In the genomic region with DNA sequence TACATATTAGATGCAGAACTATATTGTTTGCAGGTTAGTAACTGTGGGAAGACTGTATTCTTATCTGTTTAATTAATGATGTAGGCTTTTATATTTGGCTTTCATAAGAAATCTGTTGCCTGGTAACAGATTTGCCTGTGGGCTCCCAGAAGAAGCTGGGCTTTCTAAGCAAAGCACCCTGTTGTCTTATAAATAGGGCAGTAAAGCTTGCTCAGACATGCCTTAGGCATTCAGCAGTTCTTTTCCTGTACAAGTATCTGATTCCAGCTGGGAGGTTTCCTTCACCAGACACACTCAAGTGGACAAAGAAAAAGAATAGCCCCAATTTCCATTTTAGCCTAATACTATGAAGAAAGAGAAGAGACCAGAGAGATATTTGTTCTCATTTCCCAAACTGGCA, we compare ENCODE assay signal across 18 cellular contexts.
DNase-seq lines count a peak whose midpoint lies in the region; ATAC-seq and TF ChIP-seq lines count a peak whose summit lies in the region.
"Had no signal": no experiment of that assay in that cellular context is flagged by ENCODE, and none has a peak within 500 bp of the region (broad histone marks: within the 10 kb centered on the region; RNA-seq: fewer than 3 reads in every experiment).

No MANE protein-coding gene starts in this region.

- DNase-seq in ELF-1 (ENCODE audit: low read depth, low spot score): peak; percentile 17
- peak; percentile 28 to 41 for DNase-seq in NCI-H187 (lab: John Stamatoyannopoulos, UW)
- peak; percentile 33 for DNase-seq in astrocyte of the hippocampus (ENCODE audit: low read depth, low spot score)
- no peak for DNase-seq in MM.1S
- DNase-seq in stimulated activated CD4-positive, alpha-beta T cell treated with anti-CD3 and anti-CD28 coated beads, Interleukin-12 subunit alpha, Interleukin-12 subunit beta, amount 100 ng/mL, for 4 hours: no peak
- no peak for DNase-seq in NCI-H2029 (lab: John Stamatoyannopoulos, UW)
- DNase-seq: activated effector memory CD4-positive, alpha-beta T cell treated with Interleukin-2 at 50 U/mL for 16 hours; cortex of kidney; esophagus squamous epithelium; hippocampal formation; NCI-H2081 treated with DMSO at 0.1 percent for 48 hours; OCI-M1; posterior cingulate gyrus; stimulated activated CD4-positive, alpha-beta T cell treated with anti-CD3 and anti-CD28 coated beads, Interleukin-15, amount 100 ng/mL, for 24 hours had no signal

- H3K27me3 ChIP-seq in neuron (ENCODE audit: insufficient read depth, low read length) (no peaks in the 10 kb centered on the region), MM.1S (replicated peaks; ENCODE audit: insufficient read depth, low read length) (no peaks in the 10 kb centered on the region)
- H3K27me3 ChIP-seq: esophagus squamous epithelium had no signal

- no peaks in the 10 kb centered on the region for H3K9me2 ChIP-seq in MM.1S (replicated peaks; ENCODE audit: insufficient read depth, low read length)

- H3K36me3 ChIP-seq in neuron (ENCODE audit: insufficient read depth, low read length) (no peaks in the 10 kb centered on the region), MM.1S (replicated peaks; ENCODE audit: insufficient read depth, low read length) (no peaks in the 10 kb centered on the region)
- H3K36me3 ChIP-seq: esophagus squamous epithelium had no signal

- no peaks in the 10 kb centered on the region for H4K20me1 ChIP-seq in MM.1S (ENCODE audit: insufficient read depth, low read length)

- H3K27ac ChIP-seq in MM.1S (ENCODE audit: low read length): no peak overlapping the region
- H3K27ac ChIP-seq: C4-2B, esophagus squamous epithelium had no signal

- peaks cover 16% of the 10 kb centered on the region for H3K4me1 ChIP-seq in neuron (ENCODE audit: insufficient read depth, low read length)
- H3K4me1 ChIP-seq in MM.1S (ENCODE audit: low read length): no peaks in the 10 kb centered on the region

- no peak for ATAC-seq in HG02981 (IDR thresholded peaks at IDR 0.05; ENCODE audit: unreplicated experiment)
- ATAC-seq: K562 had no signal

- H3K9me3 ChIP-seq in neuron (ENCODE audit: low read length) (no peaks in the 10 kb centered on the region), MM.1S (replicated peaks; ENCODE audit: insufficient read depth, low read length) (no peaks in the 10 kb centered on the region)
- H3K9me3 ChIP-seq: esophagus squamous epithelium had no signal

- H3K4me2 ChIP-seq in MM.1S (ENCODE audit: low read depth, low read length): no peak overlapping the region

- TF ChIP-seq CTCF in MM.1S (IDR thresholded peaks at IDR 0.05; ENCODE audit: low read length): no peak

- no peak overlapping the region for H3K4me3 ChIP-seq in neuron (ENCODE audit: low read length)
- H3K4me3 ChIP-seq in MM.1S (ENCODE audit: low read length): no peak overlapping the region
- H3K4me3 ChIP-seq: esophagus squamous epithelium, K562 had no signal

- H3K79me2 ChIP-seq in MM.1S (ENCODE audit: low read length): no peaks in the 10 kb centered on the region

- H3F3A ChIP-seq in MM.1S (ENCODE audit: insufficient read depth, low read length): no peaks in the 10 kb centered on the region

- peak overlapping the region; percentile 94 for H2AFZ ChIP-seq in neuron (ENCODE audit: low read depth, low read length)
- no peak overlapping the region for H2AFZ ChIP-seq in MM.1S (ENCODE audit: low read length)

- H3K9ac ChIP-seq in MM.1S (ENCODE audit: low read length): no peak overlapping the region

Comparison
In these comparisons a context has a peak if more than half of its experiments do, and no peak if none do; other contexts are left out.
1. DNase-seq: peak in ELF-1 (single experiment), NCI-H187 (2 of 2) and astrocyte of the hippocampus (single experiment); none in MM.1S (single experiment), stimulated activated CD4-positive, alpha-beta T cell treated with anti-CD3 and anti-CD28 coated beads, Interleukin-12 subunit alpha, Interleukin-12 subunit beta, amount 100 ng/mL, for 4 hours (single experiment) and NCI-H2029 (single experiment).